8 cellular contexts compared by ENCODE assay signal in the genomic region with DNA sequence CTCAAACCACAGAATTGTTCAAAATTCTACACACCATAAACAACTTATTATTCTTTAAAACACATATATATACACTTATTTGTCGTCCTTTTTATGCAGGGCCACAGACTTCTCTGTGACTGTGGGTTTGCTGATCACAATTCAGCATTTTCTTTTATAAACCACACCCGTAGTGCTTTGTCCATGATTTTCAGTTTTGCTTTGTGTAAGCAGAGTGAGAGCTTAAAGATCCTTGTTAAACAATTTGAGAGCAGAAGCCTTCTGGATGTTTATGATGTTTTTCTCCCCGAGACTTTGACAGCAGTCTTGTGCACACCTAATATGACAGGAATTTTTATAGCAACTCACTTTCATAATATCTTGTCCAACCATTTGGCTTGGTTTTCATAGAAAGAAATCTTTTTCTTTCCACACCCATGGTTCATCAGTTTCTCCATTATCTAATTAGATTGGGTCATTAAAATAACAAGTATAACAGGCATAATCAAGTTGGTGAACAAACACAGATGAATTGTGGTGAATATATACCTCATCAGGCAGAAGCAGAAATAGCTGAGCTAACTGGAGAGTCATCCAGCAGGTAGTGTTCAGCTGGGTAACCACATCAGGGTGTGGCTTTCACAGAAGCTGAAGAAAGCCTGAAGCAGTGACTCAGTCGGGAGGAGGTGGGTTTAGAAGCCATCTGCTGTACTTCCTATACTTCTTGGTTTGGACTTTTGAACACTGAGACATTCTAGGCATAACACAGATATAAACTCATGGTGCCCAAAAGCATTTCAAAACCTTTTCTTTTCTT. TPM values are rescaled to one million over a fixed set of nuclear protein-coding genes. Genes with fewer than 3 reads are reported as not detected.
DNase-seq lines count a peak whose midpoint lies in the region; ATAC-seq, FAIRE-seq and TF ChIP-seq lines count a peak whose summit lies in the region.

No MANE protein-coding gene starts in this region.

- POLR2A ChIA-PET in WTC11 (lab: Charles Lee), result no interaction called here

- H3K36me3 ChIP-seq in pancreas, result no peaks in the 10 kb centered on the region

- no peak for FAIRE-seq in pancreas (lab: Jason Lieb, UNC)

- CTCF ChIA-PET in WTC11 (lab: Charles Lee), result no interaction called here

- DNase-seq in GM13977 (ENCODE audit: low spot score), result peak; percentile 21
- peak; percentile 43 for DNase-seq in MV-4-11 (lab: John Stamatoyannopoulos, UW)
- peak; percentile 66 for DNase-seq in activated T-helper 2 cell treated with anti-CD3 and anti-CD28 coated beads, Interferon-gamma antibody, Interleukin-2, Interleukin-4, amounts not matched to agents 10 μg/mL and 5 μg/mL and 100 μg/mL, durations not matched to agents 14 hours and 24 hours and 36 hours (ENCODE audit: low spot score)
- no peak for DNase-seq in pancreas
- DNase-seq in WTC11 (ENCODE audit: low spot score), result no peak
- DNase-seq in NCI-H2227 treated with DMSO at 0.1 percent for 48 hours (lab: John Stamatoyannopoulos, UW), result no peak
- DNase-seq in NCI-H1105 treated with DMSO at 0.1 percent for 48 hours (lab: John Stamatoyannopoulos, UW), result no peak
- no peak for DNase-seq in middle frontal gyrus (ENCODE audit: extremely low spot score, low spot score)

- H3K27ac Mint-ChIP-seq in activated T-helper 2 cell treated with anti-CD3 and anti-CD28 coated beads, Interferon-gamma antibody, Interleukin-2, Interleukin-4, amounts not matched to agents 10 μg/mL and 5 μg/mL and 100 μg/mL, durations not matched to agents 14 hours and 24 hours and 36 hours, result peak overlapping the region; percentile 51
- H3K27ac Mint-ChIP-seq in WTC11, result no peak overlapping the region

- in situ Hi-C loops in GM13977 (cut with MboI; ENCODE audit: low pct_unique_long_range_greater_than_20kb, low sequenced_read_pairs, unreplicated experiment), result no loop called here

- WGBS in pancreas, 2 donors, result 66 to 69% methylated on average over 4 of the region's 4 CpGs

- H3K27ac ChIP-seq in pancreas, result no peak overlapping the region

- TF ChIP-seq CTCF in GM13977 (IDR thresholded peaks at IDR 0.05; ENCODE audit: extremely low read depth, insufficient read depth, missing control alignments), result no peak
- no peak for TF ChIP-seq CTCF in pancreas (IDR thresholded peaks at IDR 0.05)
- no peak for TF ChIP-seq CTCF in WTC11 (IDR thresholded peaks at IDR 0.05)

- no peaks in the 10 kb centered on the region for H3K9me3 ChIP-seq in pancreas

- H3K4me3 Mint-ChIP-seq in activated T-helper 2 cell treated with anti-CD3 and anti-CD28 coated beads, Interferon-gamma antibody, Interleukin-2, Interleukin-4, amounts not matched to agents 10 μg/mL and 5 μg/mL and 100 μg/mL, durations not matched to agents 14 hours and 24 hours and 36 hours (ENCODE audit: low read depth), result no peak overlapping the region
- no peak overlapping the region for H3K4me3 Mint-ChIP-seq in WTC11

- no peaks in the 10 kb centered on the region for H3K9me3 Mint-ChIP-seq in activated T-helper 2 cell treated with anti-CD3 and anti-CD28 coated beads, Interferon-gamma antibody, Interleukin-2, Interleukin-4, amounts not matched to agents 10 μg/mL and 5 μg/mL and 100 μg/mL, durations not matched to agents 14 hours and 24 hours and 36 hours
- peaks cover 22% of the 10 kb centered on the region for H3K9me3 Mint-ChIP-seq in WTC11

- H3K4me1 Mint-ChIP-seq in activated T-helper 2 cell treated with anti-CD3 and anti-CD28 coated beads, Interferon-gamma antibody, Interleukin-2, Interleukin-4, amounts not matched to agents 10 μg/mL and 5 μg/mL and 100 μg/mL, durations not matched to agents 14 hours and 24 hours and 36 hours (ENCODE audit: low read depth), result peaks cover 32% of the 10 kb centered on the region
- H3K4me1 Mint-ChIP-seq in WTC11, result peaks cover 15% of the 10 kb centered on the region

- H3K27me3 Mint-ChIP-seq in activated T-helper 2 cell treated with anti-CD3 and anti-CD28 coated beads, Interferon-gamma antibody, Interleukin-2, Interleukin-4, amounts not matched to agents 10 μg/mL and 5 μg/mL and 100 μg/mL, durations not matched to agents 14 hours and 24 hours and 36 hours (ENCODE audit: low read depth), result no peaks in the 10 kb centered on the region
- H3K27me3 Mint-ChIP-seq in WTC11 (ENCODE audit: low read depth), result no peaks in the 10 kb centered on the region

- no peaks in the 10 kb centered on the region for H3K27me3 ChIP-seq in pancreas

- H3K36me3 Mint-ChIP-seq in activated T-helper 2 cell treated with anti-CD3 and anti-CD28 coated beads, Interferon-gamma antibody, Interleukin-2, Interleukin-4, amounts not matched to agents 10 μg/mL and 5 μg/mL and 100 μg/mL, durations not matched to agents 14 hours and 24 hours and 36 hours (ENCODE audit: low read depth), result peaks cover 80% of the 10 kb centered on the region
- peaks cover 22% of the 10 kb centered on the region for H3K36me3 Mint-ChIP-seq in WTC11

- ATAC-seq in pancreas (peak in 3 of 4 donors; percentile 44 to 50 (median 48)), WTC11 (no peak)

- no peak overlapping the region for H3K4me3 ChIP-seq in pancreas

- H3K4me1 ChIP-seq in pancreas, result no peaks in the 10 kb centered on the region

- intact Hi-C loops in activated T-helper 2 cell treated with anti-CD3 and anti-CD28 coated beads, Interferon-gamma antibody, Interleukin-2, Interleukin-4, amounts not matched to agents 10 μg/mL and 5 μg/mL and 100 μg/mL, durations not matched to agents 14 hours and 24 hours and 36 hours (cut with micrococcal nuclease), result loop anchor here (10.0 kb wide), 1 partner anchor 357 kb away; no protein-coding TSS in a partner anchor
- intact Hi-C loops in pancreas (cut with DNase I), result no loop called here

TF ChIP-seq in WTC11, 78 proteins besides CTCF, POLR2A, EP300 and RAD21 (continues in another document):
- TF ChIP-seq, protein P1, sequence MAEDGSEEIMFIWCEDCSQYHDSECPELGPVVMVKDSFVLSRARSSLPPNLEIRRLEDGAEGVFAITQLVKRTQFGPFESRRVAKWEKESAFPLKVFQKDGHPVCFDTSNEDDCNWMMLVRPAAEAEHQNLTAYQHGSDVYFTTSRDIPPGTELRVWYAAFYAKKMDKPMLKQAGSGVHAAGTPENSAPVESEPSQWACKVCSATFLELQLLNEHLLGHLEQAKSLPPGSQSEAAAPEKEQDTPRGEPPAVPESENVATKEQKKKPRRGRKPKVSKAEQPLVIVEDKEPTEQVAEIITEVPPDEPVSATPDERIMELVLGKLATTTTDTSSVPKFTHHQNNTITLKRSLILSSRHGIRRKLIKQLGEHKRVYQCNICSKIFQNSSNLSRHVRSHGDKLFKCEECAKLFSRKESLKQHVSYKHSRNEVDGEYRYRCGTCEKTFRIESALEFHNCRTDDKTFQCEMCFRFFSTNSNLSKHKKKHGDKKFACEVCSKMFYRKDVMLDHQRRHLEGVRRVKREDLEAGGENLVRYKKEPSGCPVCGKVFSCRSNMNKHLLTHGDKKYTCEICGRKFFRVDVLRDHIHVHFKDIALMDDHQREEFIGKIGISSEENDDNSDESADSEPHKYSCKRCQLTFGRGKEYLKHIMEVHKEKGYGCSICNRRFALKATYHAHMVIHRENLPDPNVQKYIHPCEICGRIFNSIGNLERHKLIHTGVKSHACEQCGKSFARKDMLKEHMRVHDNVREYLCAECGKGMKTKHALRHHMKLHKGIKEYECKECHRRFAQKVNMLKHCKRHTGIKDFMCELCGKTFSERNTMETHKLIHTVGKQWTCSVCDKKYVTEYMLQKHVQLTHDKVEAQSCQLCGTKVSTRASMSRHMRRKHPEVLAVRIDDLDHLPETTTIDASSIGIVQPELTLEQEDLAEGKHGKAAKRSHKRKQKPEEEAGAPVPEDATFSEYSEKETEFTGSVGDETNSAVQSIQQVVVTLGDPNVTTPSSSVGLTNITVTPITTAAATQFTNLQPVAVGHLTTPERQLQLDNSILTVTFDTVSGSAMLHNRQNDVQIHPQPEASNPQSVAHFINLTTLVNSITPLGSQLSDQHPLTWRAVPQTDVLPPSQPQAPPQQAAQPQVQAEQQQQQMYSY (CRISPR knock-in tag; IDR thresholded peaks at IDR 0.05), result no peak
- TF ChIP-seq, protein P2, sequence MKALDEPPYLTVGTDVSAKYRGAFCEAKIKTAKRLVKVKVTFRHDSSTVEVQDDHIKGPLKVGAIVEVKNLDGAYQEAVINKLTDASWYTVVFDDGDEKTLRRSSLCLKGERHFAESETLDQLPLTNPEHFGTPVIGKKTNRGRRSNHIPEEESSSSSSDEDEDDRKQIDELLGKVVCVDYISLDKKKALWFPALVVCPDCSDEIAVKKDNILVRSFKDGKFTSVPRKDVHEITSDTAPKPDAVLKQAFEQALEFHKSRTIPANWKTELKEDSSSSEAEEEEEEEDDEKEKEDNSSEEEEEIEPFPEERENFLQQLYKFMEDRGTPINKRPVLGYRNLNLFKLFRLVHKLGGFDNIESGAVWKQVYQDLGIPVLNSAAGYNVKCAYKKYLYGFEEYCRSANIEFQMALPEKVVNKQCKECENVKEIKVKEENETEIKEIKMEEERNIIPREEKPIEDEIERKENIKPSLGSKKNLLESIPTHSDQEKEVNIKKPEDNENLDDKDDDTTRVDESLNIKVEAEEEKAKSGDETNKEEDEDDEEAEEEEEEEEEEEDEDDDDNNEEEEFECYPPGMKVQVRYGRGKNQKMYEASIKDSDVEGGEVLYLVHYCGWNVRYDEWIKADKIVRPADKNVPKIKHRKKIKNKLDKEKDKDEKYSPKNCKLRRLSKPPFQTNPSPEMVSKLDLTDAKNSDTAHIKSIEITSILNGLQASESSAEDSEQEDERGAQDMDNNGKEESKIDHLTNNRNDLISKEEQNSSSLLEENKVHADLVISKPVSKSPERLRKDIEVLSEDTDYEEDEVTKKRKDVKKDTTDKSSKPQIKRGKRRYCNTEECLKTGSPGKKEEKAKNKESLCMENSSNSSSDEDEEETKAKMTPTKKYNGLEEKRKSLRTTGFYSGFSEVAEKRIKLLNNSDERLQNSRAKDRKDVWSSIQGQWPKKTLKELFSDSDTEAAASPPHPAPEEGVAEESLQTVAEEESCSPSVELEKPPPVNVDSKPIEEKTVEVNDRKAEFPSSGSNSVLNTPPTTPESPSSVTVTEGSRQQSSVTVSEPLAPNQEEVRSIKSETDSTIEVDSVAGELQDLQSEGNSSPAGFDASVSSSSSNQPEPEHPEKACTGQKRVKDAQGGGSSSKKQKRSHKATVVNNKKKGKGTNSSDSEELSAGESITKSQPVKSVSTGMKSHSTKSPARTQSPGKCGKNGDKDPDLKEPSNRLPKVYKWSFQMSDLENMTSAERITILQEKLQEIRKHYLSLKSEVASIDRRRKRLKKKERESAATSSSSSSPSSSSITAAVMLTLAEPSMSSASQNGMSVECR (CRISPR knock-in tag; IDR thresholded peaks at IDR 0.05; ENCODE audit: borderline replicate concordance), result no peak
- TF ChIP-seq KAT7 (CRISPR knock-in tag; IDR thresholded peaks at IDR 0.05; ENCODE audit: borderline replicate concordance), result no peak
- TF ChIP-seq HMGA2 (CRISPR knock-in tag; IDR thresholded peaks at IDR 0.05), result no peak

RNA-seq across cellular contexts. Expression of a gene that starts 57.1 kb away (rescaled TPM):
- total RNA-seq in activated T-helper 2 cell treated with anti-CD3 and anti-CD28 coated beads, Interferon-gamma antibody, Interleukin-2, Interleukin-4, amounts not matched to agents 10 μg/mL and 5 μg/mL and 100 μg/mL, durations not matched to agents 14 hours and 24 hours and 36 hours, result 3.6 and 4.9 TPM in 2 replicates
- 10 to 100 TPM; 19.2 to 28.2 (median 23.6) TPM for total RNA-seq in pancreas
- 10 to 100 TPM; 22.1 to 23.6 TPM for polyA plus RNA-seq in pancreas
- 24.8 to 26.1 TPM (median 25.1 TPM) in 3 replicates for total RNA-seq in WTC11 (2021)

Comparison
In these comparisons a context has a peak if more than half of its experiments do, and no peak if none do; other contexts are left out.
1. DNase-seq: peak in GM13977 (single experiment), MV-4-11 (single experiment) and activated T-helper 2 cell treated with anti-CD3 and anti-CD28 coated beads, Interferon-gamma antibody, Interleukin-2, Interleukin-4, amounts not matched to agents 10 μg/mL and 5 μg/mL and 100 μg/mL, durations not matched to agents 14 hours and 24 hours and 36 hours (single experiment); none in pancreas (0 of 6), WTC11 (single experiment), NCI-H2227 treated with DMSO at 0.1 percent for 48 hours (single experiment), NCI-H1105 treated with DMSO at 0.1 percent for 48 hours (single experiment) and middle frontal gyrus (single experiment).